8 cellular contexts compared by ENCODE assay signal in genomic region chr6:73388433-73388799, GRCh38. TPM values are rescaled to one million over a fixed set of nuclear protein-coding genes. Genes with fewer than 3 reads are reported as not detected.
DNase-seq lines count a peak whose midpoint lies in the region; ATAC-seq and TF ChIP-seq lines count a peak whose summit lies in the region.

No MANE protein-coding gene starts in this region.

- intact Hi-C loops in activated naive CD4-positive, alpha-beta T cell treated with anti-CD3 and anti-CD28 coated beads for 36 hours (cut with micrococcal nuclease) = loop anchor here (1.0 to 2.0 kb wide), 4 partner anchors 62 to 976 kb away; no protein-coding TSS in a partner anchor

- H3K27me3 Mint-ChIP-seq in activated naive CD4-positive, alpha-beta T cell treated with anti-CD3 and anti-CD28 coated beads for 36 hours (ENCODE audit: low read depth) = peaks cover 3% of the 10 kb centered on the region
- H3K27me3 Mint-ChIP-seq in nephron (ENCODE audit: low read depth) = peaks cover 26% of the 10 kb centered on the region

- no peak overlapping the region for H3K27ac Mint-ChIP-seq in activated naive CD4-positive, alpha-beta T cell treated with anti-CD3 and anti-CD28 coated beads for 36 hours
- H3K27ac Mint-ChIP-seq in nephron = no peak overlapping the region

- H3K9me3 Mint-ChIP-seq in activated naive CD4-positive, alpha-beta T cell treated with anti-CD3 and anti-CD28 coated beads for 36 hours = no peaks in the 10 kb centered on the region
- no peaks in the 10 kb centered on the region for H3K9me3 Mint-ChIP-seq in nephron

- CTCF ChIA-PET in activated naive CD4-positive, alpha-beta T cell treated with anti-CD3 and anti-CD28 coated beads for 36 hours (lab: Charles Lee) = interaction anchor here (0.6 to 2.2 kb wide), 13 partner anchors 10 to 757 kb away, joined by 3 to 20 read pairs (median 5); no protein-coding TSS in a partner anchor

- H3K4me1 Mint-ChIP-seq in activated naive CD4-positive, alpha-beta T cell treated with anti-CD3 and anti-CD28 coated beads for 36 hours (ENCODE audit: low read depth) = peaks cover 4% of the 10 kb centered on the region
- H3K4me1 Mint-ChIP-seq in nephron = no peaks in the 10 kb centered on the region

- ATAC-seq in HG03460 (IDR thresholded peaks at IDR 0.05; ENCODE audit: unreplicated experiment) = peak; percentile 24

- TF ChIP-seq CTCF in choroid plexus epithelial cell (conservative IDR thresholded peaks at IDR 0.05; ENCODE audit: low read depth, low read length) (no peak), nephron (IDR thresholded peaks at IDR 0.05; ENCODE audit: unreplicated experiment in 3 of 3) (no peak)

- H3K4me3 Mint-ChIP-seq in activated naive CD4-positive, alpha-beta T cell treated with anti-CD3 and anti-CD28 coated beads for 36 hours = peak overlapping the region; percentile 73
- H3K4me3 Mint-ChIP-seq in nephron = peak overlapping the region; percentile 83 to 86 (median 84)

- H3K4me3 ChIP-seq in choroid plexus epithelial cell (ENCODE audit: low read depth, low read length) = peak overlapping the region; percentile 60

- no peak for DNase-seq in activated naive CD4-positive, alpha-beta T cell treated with anti-CD3 and anti-CD28 coated beads for 36 hours
- no peak for DNase-seq in activated naive CD4-positive, alpha-beta T cell treated with Interleukin-2 at 50 U/mL for 16 hours
- DNase-seq in choroid plexus epithelial cell (ENCODE audit: low read depth) = no peak
- no peak for DNase-seq in inferior parietal cortex (ENCODE audit: extremely low spot score)
- DNase-seq in NCI-H2196 treated with DMSO at 0.1 percent for 48 hours (lab: John Stamatoyannopoulos, UW; ENCODE audit: unreplicated experiment) = no peak
- no peak for DNase-seq in NCI-H128 (lab: John Stamatoyannopoulos, UW; ENCODE audit: unreplicated experiment)

- H3K36me3 Mint-ChIP-seq in activated naive CD4-positive, alpha-beta T cell treated with anti-CD3 and anti-CD28 coated beads for 36 hours (ENCODE audit: low read depth) = no peaks in the 10 kb centered on the region
- no peaks in the 10 kb centered on the region for H3K36me3 Mint-ChIP-seq in nephron (ENCODE audit: low read depth)

RNA-seq across cellular contexts. Expression of gene DDX43, which starts 6.2 kb away (rescaled TPM):
- total RNA-seq in activated naive CD4-positive, alpha-beta T cell treated with anti-CD3 and anti-CD28 coated beads for 36 hours = not detected

RNA-seq across cellular contexts. Expression of gene OOEP, which starts 18.7 kb away (rescaled TPM):
- under 1 TPM in 1 of 2 experiments, not detected in 1; 0.31 TPM for total RNA-seq in activated naive CD4-positive, alpha-beta T cell treated with anti-CD3 and anti-CD28 coated beads for 36 hours

RNA-seq across cellular contexts. Expression of gene KHDC3L, which starts 26.0 kb away (rescaled TPM):
- not detected for total RNA-seq in activated naive CD4-positive, alpha-beta T cell treated with anti-CD3 and anti-CD28 coated beads for 36 hours

RNA-seq across cellular contexts. Expression of gene DPPA5, which starts 34.3 kb away (rescaled TPM):
- not detected for total RNA-seq in activated naive CD4-positive, alpha-beta T cell treated with anti-CD3 and anti-CD28 coated beads for 36 hours
